In the genomic region with DNA sequence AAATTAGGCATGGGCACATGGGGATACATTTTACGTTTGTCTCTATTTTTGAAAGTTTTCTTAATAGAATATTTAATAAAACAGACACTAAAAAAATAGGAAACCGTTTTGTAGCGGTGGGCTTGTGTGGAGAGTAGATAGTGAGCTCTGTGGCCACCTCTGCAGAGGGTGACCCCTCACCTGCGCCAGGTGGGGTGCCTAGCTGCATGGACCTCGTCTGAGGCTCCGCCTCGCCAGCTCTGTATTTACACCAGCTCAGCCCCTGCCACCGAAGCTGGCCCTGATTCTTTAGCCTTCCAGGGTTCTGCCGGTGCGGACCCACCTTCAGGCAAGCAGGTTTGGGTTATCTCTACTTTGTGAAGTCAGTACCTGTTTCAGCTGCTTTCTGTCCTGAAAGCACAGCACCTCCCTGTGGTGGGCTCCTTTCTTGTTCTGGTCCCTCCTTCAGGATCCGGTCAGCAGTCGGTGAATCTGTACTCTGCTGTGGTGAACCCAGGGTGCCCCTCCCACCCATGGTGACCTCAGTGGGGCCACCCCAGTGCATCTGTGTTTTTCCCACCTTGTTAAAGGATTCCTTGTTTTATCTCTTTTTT, we compare ENCODE assay signal across 13 cellular contexts.
DNase-seq lines count a peak whose midpoint lies in the region; ATAC-seq and TF ChIP-seq lines count a peak whose summit lies in the region.
"Had no signal": no experiment of that assay in that cellular context is flagged by ENCODE, and none has a peak within 500 bp of the region (broad histone marks: within the 10 kb centered on the region; RNA-seq: fewer than 3 reads in every experiment).

No MANE protein-coding gene starts in this region.

- no peaks in the 10 kb centered on the region for H3K4me1 ChIP-seq in A673 (ENCODE audit: insufficient read depth, low read length, poor library complexity, severe bottlenecking)
- H3K4me1 ChIP-seq: BLaER1 had no signal

- POLR2A ChIA-PET in A673 (lab: Charles Lee; ENCODE audit: low non-redundant PET), result no interaction called here

- TF ChIP-seq CTCF in A673 (conservative IDR thresholded peaks at IDR 0.05; ENCODE audit: low read depth, low read length) (peak; percentile 25; the same call in 1 of the 2 replicates), GM12873 (IDR thresholded peaks at IDR 0.05; ENCODE audit: insufficient read depth, low read depth, low read length, missing control alignments) (peak; percentile 45)

- no peaks in the 10 kb centered on the region for H3K27me3 ChIP-seq in A673 (replicated peaks; ENCODE audit: insufficient read depth, low read depth, low read length, poor library complexity)
- H3K27me3 ChIP-seq: BLaER1, thyroid gland had no signal

- no peak overlapping the region for H3K4me3 ChIP-seq in A673 (ENCODE audit: low read depth, low read length, poor library complexity, severe bottlenecking)
- H3K4me3 ChIP-seq: BLaER1, thyroid gland had no signal

- H3K36me3 ChIP-seq in A673 (ENCODE audit: insufficient read depth, low read length, poor library complexity, severe bottlenecking), result peaks cover 27% of the 10 kb centered on the region

- peak overlapping the region; percentile 84 for H3K27ac Mint-ChIP-seq in T-helper 17 cell
- H3K27ac Mint-ChIP-seq: activated naive CD8-positive, alpha-beta T cell had no signal

- H3K9me3 ChIP-seq in A673 (ENCODE audit: low read depth, low read length, poor library complexity, severe bottlenecking) (no peaks in the 10 kb centered on the region), T-helper 17 cell (ENCODE audit: control insufficient read depth, low read length, poor library complexity, severe bottlenecking) (no peaks in the 10 kb centered on the region)
- H3K9me3 ChIP-seq: thyroid gland had no signal

- no peak overlapping the region for H3K4me3 Mint-ChIP-seq in T-helper 17 cell
- H3K4me3 Mint-ChIP-seq: activated naive CD8-positive, alpha-beta T cell had no signal

- intact Hi-C loops in A673 (cut with micrococcal nuclease; ENCODE audit: unreplicated experiment), result no loop called here

- CTCF ChIA-PET in A673 (lab: Charles Lee), result no interaction called here

- no peak for DNase-seq in A673 (ENCODE audit: low spot score)
- no peak for DNase-seq in T-helper 17 cell
- DNase-seq in iPS-NIHi11 (ENCODE audit: low spot score), result peak; percentile 53
- no peak for DNase-seq in activated gamma-delta T cell treated with Interleukin-2 at 50 U/mL for 16 hours
- no peak for DNase-seq in NCI-H1930 (lab: John Stamatoyannopoulos, UW)
- DNase-seq: activated CD4-positive, alpha-beta T cell treated with anti-CD3 and anti-CD28 coated beads, Interleukin-2, amount 50 U/mL, for 48 hours; mammary epithelial cell; thyroid gland had no signal

- H3K4me1 Mint-ChIP-seq in T-helper 17 cell, result peaks cover 5% of the 10 kb centered on the region

- no peak overlapping the region for H3K27ac ChIP-seq in A673 (ENCODE audit: low read depth, low read length, poor library complexity, severe bottlenecking)
- H3K27ac ChIP-seq: BLaER1, thyroid gland had no signal

- BruUV-seq in A673 (replicated peaks; lab: Mats Ljungman, UMichigan), result no TSS peak

- ATAC-seq in T-helper 17 cell, result no peak
- ATAC-seq in GM18502 (IDR thresholded peaks at IDR 0.05; ENCODE audit: poor library complexity, unreplicated experiment), result no peak
- ATAC-seq in HG03159 (IDR thresholded peaks at IDR 0.05; ENCODE audit: unreplicated experiment), result no peak

- H3K27me3 Mint-ChIP-seq in T-helper 17 cell, result no peaks in the 10 kb centered on the region
- H3K27me3 Mint-ChIP-seq: activated naive CD8-positive, alpha-beta T cell had no signal

- peaks cover 8% of the 10 kb centered on the region for H3K36me3 Mint-ChIP-seq in T-helper 17 cell (ENCODE audit: low read depth)
